ENCODE assay signal across 13 cellular contexts in the genomic region with DNA sequence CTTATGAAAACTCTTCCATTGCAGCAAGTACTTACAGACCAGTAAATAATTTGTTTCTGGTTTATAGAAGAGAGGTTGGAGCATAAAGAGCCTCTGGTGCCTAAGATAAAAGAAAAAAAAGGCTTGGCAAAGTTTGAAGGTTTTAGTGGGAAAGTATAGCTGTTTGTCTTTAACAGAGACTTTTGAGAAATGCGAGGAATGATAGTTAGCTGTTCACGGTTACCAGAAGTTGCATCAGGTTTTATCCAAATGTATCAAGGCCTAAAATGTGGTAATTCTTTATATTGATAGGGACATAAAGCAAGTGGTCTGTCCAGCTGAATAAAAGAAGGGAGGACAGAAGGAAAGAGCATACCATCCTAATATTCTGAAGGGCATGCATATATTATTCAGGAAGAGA.
DNase-seq lines count a peak whose midpoint lies in the region; ATAC-seq and TF ChIP-seq lines count a peak whose summit lies in the region.
"Had no signal": no experiment of that assay in that cellular context is flagged by ENCODE, and none has a peak within 500 bp of the region (broad histone marks: within the 10 kb centered on the region; RNA-seq: fewer than 3 reads in every experiment).

No MANE protein-coding gene starts in this region.

- H3K27ac Mint-ChIP-seq in activated naive CD4-positive, alpha-beta T cell treated with anti-CD3 and anti-CD28 coated beads, Interleukin-2, amount 50 U/mL, for 24 hours: peak overlapping the region; percentile 13

- TF ChIP-seq CTCF in fibroblast of mammary gland (conservative IDR thresholded peaks at IDR 0.05; ENCODE audit: control insufficient read depth, insufficient read depth, low read depth, low read length): no peak

- H3K4me1 Mint-ChIP-seq in activated naive CD4-positive, alpha-beta T cell treated with anti-CD3 and anti-CD28 coated beads, Interleukin-2, amount 50 U/mL, for 24 hours: peaks cover 47% of the 10 kb centered on the region

- H3K27me3 Mint-ChIP-seq in activated naive CD4-positive, alpha-beta T cell treated with anti-CD3 and anti-CD28 coated beads, Interleukin-2, amount 50 U/mL, for 24 hours: no peaks in the 10 kb centered on the region

- no peak overlapping the region for H3K4me3 ChIP-seq in fibroblast of mammary gland (ENCODE audit: control insufficient read depth, low read depth, low read length)
- H3K4me3 ChIP-seq: HAP-1 had no signal

- H3K27ac ChIP-seq in substantia nigra (ENCODE audit: low read depth, low read length, poor library complexity, severe bottlenecking): peak overlapping the region; percentile 63

- H3K36me3 Mint-ChIP-seq in activated naive CD4-positive, alpha-beta T cell treated with anti-CD3 and anti-CD28 coated beads, Interleukin-2, amount 50 U/mL, for 24 hours: peaks cover 11% of the 10 kb centered on the region

- no peak for DNase-seq in activated naive CD4-positive, alpha-beta T cell (lab: John Stamatoyannopoulos, UW)
- peak; percentile 8 for DNase-seq in fibroblast of mammary gland (ENCODE audit: low read depth)
- no peak for DNase-seq in substantia nigra (lab: John Stamatoyannopoulos, UW)
- no peak for DNase-seq in putamen (ENCODE audit: low spot score)
- DNase-seq in NCI-H2227 (lab: John Stamatoyannopoulos, UW; ENCODE audit: unreplicated experiment): no peak
- DNase-seq: activated gamma-delta T cell treated with Interleukin-2 at 50 U/mL for 16 hours, AML-193, small intestine had no signal

- no peaks in the 10 kb centered on the region for H3K9me3 Mint-ChIP-seq in activated naive CD4-positive, alpha-beta T cell treated with anti-CD3 and anti-CD28 coated beads, Interleukin-2, amount 50 U/mL, for 24 hours

- no peak overlapping the region for H3K4me3 Mint-ChIP-seq in activated naive CD4-positive, alpha-beta T cell treated with anti-CD3 and anti-CD28 coated beads, Interleukin-2, amount 50 U/mL, for 24 hours

- ATAC-seq in SK-N-SH treated with all-trans-retinoic acid at 6 μM for 48 hours (peak; percentile 40), HG03045 (IDR thresholded peaks at IDR 0.05; ENCODE audit: unreplicated experiment) (no peak)
- ATAC-seq: Right ventricle myocardium inferior had no signal

TF ChIP-seq in SK-N-SH treated with all-trans-retinoic acid at 6 μM for 48 hours, 23 proteins besides CTCF, POLR2A, EP300 and RAD21:
- no peak for TF ChIP-seq RARB (CRISPR knock-in tag; IDR thresholded peaks at IDR 0.05)
- TF ChIP-seq BACH2 (CRISPR knock-in tag; IDR thresholded peaks at IDR 0.05; ENCODE audit: borderline replicate concordance): no peak
- TF ChIP-seq, protein P1, sequence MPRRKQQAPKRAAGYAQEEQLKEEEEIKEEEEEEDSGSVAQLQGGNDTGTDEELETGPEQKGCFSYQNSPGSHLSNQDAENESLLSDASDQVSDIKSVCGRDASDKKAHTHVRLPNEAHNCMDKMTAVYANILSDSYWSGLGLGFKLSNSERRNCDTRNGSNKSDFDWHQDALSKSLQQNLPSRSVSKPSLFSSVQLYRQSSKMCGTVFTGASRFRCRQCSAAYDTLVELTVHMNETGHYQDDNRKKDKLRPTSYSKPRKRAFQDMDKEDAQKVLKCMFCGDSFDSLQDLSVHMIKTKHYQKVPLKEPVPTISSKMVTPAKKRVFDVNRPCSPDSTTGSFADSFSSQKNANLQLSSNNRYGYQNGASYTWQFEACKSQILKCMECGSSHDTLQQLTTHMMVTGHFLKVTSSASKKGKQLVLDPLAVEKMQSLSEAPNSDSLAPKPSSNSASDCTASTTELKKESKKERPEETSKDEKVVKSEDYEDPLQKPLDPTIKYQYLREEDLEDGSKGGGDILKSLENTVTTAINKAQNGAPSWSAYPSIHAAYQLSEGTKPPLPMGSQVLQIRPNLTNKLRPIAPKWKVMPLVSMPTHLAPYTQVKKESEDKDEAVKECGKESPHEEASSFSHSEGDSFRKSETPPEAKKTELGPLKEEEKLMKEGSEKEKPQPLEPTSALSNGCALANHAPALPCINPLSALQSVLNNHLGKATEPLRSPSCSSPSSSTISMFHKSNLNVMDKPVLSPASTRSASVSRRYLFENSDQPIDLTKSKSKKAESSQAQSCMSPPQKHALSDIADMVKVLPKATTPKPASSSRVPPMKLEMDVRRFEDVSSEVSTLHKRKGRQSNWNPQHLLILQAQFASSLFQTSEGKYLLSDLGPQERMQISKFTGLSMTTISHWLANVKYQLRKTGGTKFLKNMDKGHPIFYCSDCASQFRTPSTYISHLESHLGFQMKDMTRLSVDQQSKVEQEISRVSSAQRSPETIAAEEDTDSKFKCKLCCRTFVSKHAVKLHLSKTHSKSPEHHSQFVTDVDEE (CRISPR knock-in tag; IDR thresholded peaks at IDR 0.05): no peak
- TF ChIP-seq CSDC2 (CRISPR knock-in tag; IDR thresholded peaks at IDR 0.05): no peak
- no peak for TF ChIP-seq PPARA (CRISPR knock-in tag; IDR thresholded peaks at IDR 0.05; ENCODE audit: borderline replicate concordance)
- no peak for TF ChIP-seq SNAI2 (CRISPR knock-in tag; IDR thresholded peaks at IDR 0.05)
- TF ChIP-seq OSR1 (CRISPR knock-in tag; IDR thresholded peaks at IDR 0.05): no peak
- no peak for TF ChIP-seq CSRNP3 (CRISPR knock-in tag; IDR thresholded peaks at IDR 0.05)
- TF ChIP-seq ARNTL (CRISPR knock-in tag; IDR thresholded peaks at IDR 0.05; ENCODE audit: borderline replicate concordance, low read depth): no peak
- no peak for TF ChIP-seq GLIS3 (CRISPR knock-in tag; IDR thresholded peaks at IDR 0.05)
- no peak for TF ChIP-seq TOX (CRISPR knock-in tag; IDR thresholded peaks at IDR 0.05; ENCODE audit: borderline replicate concordance)
- TF ChIP-seq, protein P2, sequence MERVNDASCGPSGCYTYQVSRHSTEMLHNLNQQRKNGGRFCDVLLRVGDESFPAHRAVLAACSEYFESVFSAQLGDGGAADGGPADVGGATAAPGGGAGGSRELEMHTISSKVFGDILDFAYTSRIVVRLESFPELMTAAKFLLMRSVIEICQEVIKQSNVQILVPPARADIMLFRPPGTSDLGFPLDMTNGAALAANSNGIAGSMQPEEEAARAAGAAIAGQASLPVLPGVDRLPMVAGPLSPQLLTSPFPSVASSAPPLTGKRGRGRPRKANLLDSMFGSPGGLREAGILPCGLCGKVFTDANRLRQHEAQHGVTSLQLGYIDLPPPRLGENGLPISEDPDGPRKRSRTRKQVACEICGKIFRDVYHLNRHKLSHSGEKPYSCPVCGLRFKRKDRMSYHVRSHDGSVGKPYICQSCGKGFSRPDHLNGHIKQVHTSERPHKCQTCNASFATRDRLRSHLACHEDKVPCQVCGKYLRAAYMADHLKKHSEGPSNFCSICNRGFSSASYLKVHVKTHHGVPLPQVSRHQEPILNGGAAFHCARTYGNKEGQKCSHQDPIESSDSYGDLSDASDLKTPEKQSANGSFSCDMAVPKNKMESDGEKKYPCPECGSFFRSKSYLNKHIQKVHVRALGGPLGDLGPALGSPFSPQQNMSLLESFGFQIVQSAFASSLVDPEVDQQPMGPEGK (CRISPR knock-in tag; IDR thresholded peaks at IDR 0.05; ENCODE audit: borderline replicate concordance): no peak
- no peak for TF ChIP-seq ISL1 (CRISPR knock-in tag; IDR thresholded peaks at IDR 0.05)
- no peak for TF ChIP-seq POU6F1 (CRISPR knock-in tag; IDR thresholded peaks at IDR 0.05; ENCODE audit: borderline replicate concordance, low read depth)
- no peak for TF ChIP-seq ZNF565 (CRISPR knock-in tag; conservative IDR thresholded peaks at IDR 0.05; ENCODE audit: low read depth)
